Comparison of ENCODE assay signal across 21 cellular contexts in genomic region chr6:121506761-121507754, GRCh38.
DNase-seq lines count a peak whose midpoint lies in the region; ATAC-seq and TF ChIP-seq lines count a peak whose summit lies in the region.
"Had no signal": no experiment of that assay in that cellular context is flagged by ENCODE, and none has a peak within 500 bp of the region (broad histone marks: within the 10 kb centered on the region; RNA-seq: fewer than 3 reads in every experiment).

No MANE protein-coding gene starts in this region.

- H3K4me3 ChIP-seq in fibroblast of mammary gland (ENCODE audit: control insufficient read depth, low read depth, low read length), result no peak overlapping the region
- H3K4me3 ChIP-seq in psoas muscle, result no peak overlapping the region
- no peak overlapping the region for H3K4me3 ChIP-seq in BE2C (ENCODE audit: low read depth, low read length)
- H3K4me3 ChIP-seq: PC-9, upper lobe of right lung had no signal

- H3K27me3 ChIP-seq in psoas muscle (ENCODE audit: insufficient read depth in 3 of 3, low read length in 2 of 3), result no peaks in the 10 kb centered on the region
- no peaks in the 10 kb centered on the region for H3K27me3 ChIP-seq in BE2C
- H3K27me3 ChIP-seq: upper lobe of right lung had no signal

- H3K36me3 ChIP-seq in psoas muscle (ENCODE audit: insufficient read depth in 1 of 2, low read depth in 1 of 2) (no peaks in the 10 kb centered on the region), BE2C (no peaks in the 10 kb centered on the region)
- H3K36me3 ChIP-seq: upper lobe of right lung had no signal

- H3K4me1 ChIP-seq in psoas muscle (peaks cover 14% of the 10 kb centered on the region), BE2C (no peaks in the 10 kb centered on the region)

- 50 to 78% (median 77%) methylated on average over 7 of the region's 7 CpGs for WGBS in psoas muscle, 3 donors

- ATAC-seq in SK-N-SH treated with all-trans-retinoic acid at 6 μM for 48 hours, result peak; percentile 85
- ATAC-seq in psoas muscle, result peak; percentile 84 to 97 (median 90)
- ATAC-seq: activated CD4-positive, CD25-positive, alpha-beta regulatory T cell treated with anti-CD3 and anti-CD28 coated beads, Interleukin-2, amount 50 U/mL, for 24 hours; upper lobe of right lung had no signal

- DNase-seq in EH (ENCODE audit: low read depth) (peak; percentile 54), fibroblast of mammary gland (ENCODE audit: low read depth) (peak; percentile 58), psoas muscle (peak; percentile 31 to 56), DMS 273 treated with DMSO at 0.1 percent for 48 hours (lab: John Stamatoyannopoulos, UW) (no peak), BE2C (no peak), cortex of kidney (lab: John Stamatoyannopoulos, UW) (no peak)
- DNase-seq in activated T-cell treated with anti-CD3 and anti-CD28 coated beads, Interleukin-2, amount 50 U/mL, for 48 hours, result no peak
- DNase-seq: activated CD8-positive, alpha-beta memory T cell treated with anti-CD3 and anti-CD28 coated beads, Interleukin-2, amount 50 U/mL, for 4 hours; activated naive CD8-positive, alpha-beta T cell treated with anti-CD3 and anti-CD28 coated beads for 36 hours; CD4-positive, alpha-beta memory T cell; dermis blood vessel endothelial cell; islet precursor cell; KG1; NCI-H187; NCI-H524 treated with DMSO at 0.1 percent for 48 hours; PC-9; stimulated activated CD4-positive, alpha-beta T cell treated with anti-CD3 and anti-CD28 coated beads, Interleukin-2, amount 100 ng/mL, for 48 hours; T-helper 1 cell; upper lobe of right lung had no signal

- intact Hi-C loops in psoas muscle (cut with DNase I), result no loop called here

- H3K27ac ChIP-seq in psoas muscle, result peak overlapping the region; percentile 76
- H3K27ac ChIP-seq: PC-9, upper lobe of right lung had no signal

- H3K9me3 ChIP-seq in psoas muscle, result no peaks in the 10 kb centered on the region
- no peaks in the 10 kb centered on the region for H3K9me3 ChIP-seq in BE2C
- H3K9me3 ChIP-seq: upper lobe of right lung had no signal

- TF ChIP-seq CTCF in fibroblast of mammary gland (conservative IDR thresholded peaks at IDR 0.05; ENCODE audit: control insufficient read depth, insufficient read depth, low read depth, low read length) (no peak), psoas muscle (IDR thresholded peaks at IDR 0.05) (no peak), BE2C (IDR thresholded peaks at IDR 0.05; ENCODE audit: low read depth, low read length) (no peak)

TF ChIP-seq in SK-N-SH treated with all-trans-retinoic acid at 6 μM for 48 hours, 23 proteins besides CTCF, POLR2A, EP300 and RAD21:
- TF ChIP-seq, protein P1, sequence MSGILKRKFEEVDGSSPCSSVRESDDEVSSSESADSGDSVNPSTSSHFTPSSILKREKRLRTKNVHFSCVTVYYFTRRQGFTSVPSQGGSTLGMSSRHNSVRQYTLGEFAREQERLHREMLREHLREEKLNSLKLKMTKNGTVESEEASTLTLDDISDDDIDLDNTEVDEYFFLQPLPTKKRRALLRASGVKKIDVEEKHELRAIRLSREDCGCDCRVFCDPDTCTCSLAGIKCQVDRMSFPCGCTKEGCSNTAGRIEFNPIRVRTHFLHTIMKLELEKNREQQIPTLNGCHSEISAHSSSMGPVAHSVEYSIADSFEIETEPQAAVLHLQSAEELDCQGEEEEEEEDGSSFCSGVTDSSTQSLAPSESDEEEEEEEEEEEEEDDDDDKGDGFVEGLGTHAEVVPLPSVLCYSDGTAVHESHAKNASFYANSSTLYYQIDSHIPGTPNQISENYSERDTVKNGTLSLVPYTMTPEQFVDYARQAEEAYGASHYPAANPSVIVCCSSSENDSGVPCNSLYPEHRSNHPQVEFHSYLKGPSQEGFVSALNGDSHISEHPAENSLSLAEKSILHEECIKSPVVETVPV (CRISPR knock-in tag; IDR thresholded peaks at IDR 0.05), result no peak
- no peak; the same call in 1 of the 2 replicates for TF ChIP-seq TCF4 (CRISPR knock-in tag; IDR thresholded peaks at IDR 0.05; ENCODE audit: borderline replicate concordance)
- peak; percentile 68 for TF ChIP-seq ISL1 (CRISPR knock-in tag; IDR thresholded peaks at IDR 0.05)
- TF ChIP-seq, protein P2, sequence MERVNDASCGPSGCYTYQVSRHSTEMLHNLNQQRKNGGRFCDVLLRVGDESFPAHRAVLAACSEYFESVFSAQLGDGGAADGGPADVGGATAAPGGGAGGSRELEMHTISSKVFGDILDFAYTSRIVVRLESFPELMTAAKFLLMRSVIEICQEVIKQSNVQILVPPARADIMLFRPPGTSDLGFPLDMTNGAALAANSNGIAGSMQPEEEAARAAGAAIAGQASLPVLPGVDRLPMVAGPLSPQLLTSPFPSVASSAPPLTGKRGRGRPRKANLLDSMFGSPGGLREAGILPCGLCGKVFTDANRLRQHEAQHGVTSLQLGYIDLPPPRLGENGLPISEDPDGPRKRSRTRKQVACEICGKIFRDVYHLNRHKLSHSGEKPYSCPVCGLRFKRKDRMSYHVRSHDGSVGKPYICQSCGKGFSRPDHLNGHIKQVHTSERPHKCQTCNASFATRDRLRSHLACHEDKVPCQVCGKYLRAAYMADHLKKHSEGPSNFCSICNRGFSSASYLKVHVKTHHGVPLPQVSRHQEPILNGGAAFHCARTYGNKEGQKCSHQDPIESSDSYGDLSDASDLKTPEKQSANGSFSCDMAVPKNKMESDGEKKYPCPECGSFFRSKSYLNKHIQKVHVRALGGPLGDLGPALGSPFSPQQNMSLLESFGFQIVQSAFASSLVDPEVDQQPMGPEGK (CRISPR knock-in tag; IDR thresholded peaks at IDR 0.05; ENCODE audit: borderline replicate concordance), result peak; percentile 55
- peak; percentile 66; the same call in 1 of the 2 replicates for TF ChIP-seq TOX (CRISPR knock-in tag; IDR thresholded peaks at IDR 0.05; ENCODE audit: borderline replicate concordance)
- no peak for TF ChIP-seq CSDC2 (CRISPR knock-in tag; IDR thresholded peaks at IDR 0.05)
- TF ChIP-seq ZNF8 (CRISPR knock-in tag; IDR thresholded peaks at IDR 0.05), result no peak
- no peak for TF ChIP-seq ZNF565 (CRISPR knock-in tag; conservative IDR thresholded peaks at IDR 0.05; ENCODE audit: low read depth)
- TF ChIP-seq ZC3H10 (CRISPR knock-in tag; IDR thresholded peaks at IDR 0.05), result no peak
- TF ChIP-seq TSHZ2 (CRISPR knock-in tag; IDR thresholded peaks at IDR 0.05), result no peak
- TF ChIP-seq ZFP3 (CRISPR knock-in tag; IDR thresholded peaks at IDR 0.05), result no peak
- no peak for TF ChIP-seq ZFP30 (CRISPR knock-in tag; IDR thresholded peaks at IDR 0.05)
- no peak for TF ChIP-seq SNAI2 (CRISPR knock-in tag; IDR thresholded peaks at IDR 0.05)
- no peak for TF ChIP-seq POU6F1 (CRISPR knock-in tag; IDR thresholded peaks at IDR 0.05; ENCODE audit: borderline replicate concordance, low read depth)

Comparison
In these comparisons a context has a peak if more than half of its experiments do, and no peak if none do; other contexts are left out.
1. DNase-seq: peak in EH (single experiment), fibroblast of mammary gland (single experiment) and psoas muscle (2 of 2); none in DMS 273 treated with DMSO at 0.1 percent for 48 hours (single experiment), BE2C (single experiment), activated T-cell treated with anti-CD3 and anti-CD28 coated beads, Interleukin-2, amount 50 U/mL, for 48 hours (0 of 2) and cortex of kidney (single experiment).